In the genomic region with DNA sequence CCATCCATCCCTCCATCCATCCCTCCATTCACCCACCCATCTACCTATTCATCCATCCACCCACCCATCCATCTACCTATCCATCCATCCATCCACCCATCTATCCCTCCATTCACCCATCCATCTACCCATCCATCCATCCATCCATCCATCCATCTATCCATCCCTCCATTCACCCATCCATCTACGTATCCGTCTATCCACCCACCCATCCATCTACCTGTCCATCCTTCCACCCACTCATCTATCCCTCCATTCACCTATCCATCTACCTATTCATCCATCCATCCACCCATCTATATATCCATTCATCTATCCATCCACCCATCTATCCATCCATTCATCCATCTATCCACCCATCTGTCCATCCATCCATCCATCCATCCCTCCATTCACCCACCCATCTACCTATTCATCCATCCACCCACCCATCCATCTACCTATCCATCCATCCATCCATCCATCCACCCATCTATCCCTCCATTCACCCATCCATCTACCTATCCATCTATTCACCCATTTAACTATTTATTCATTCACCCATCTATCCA, we compare ENCODE assay signal across 1 cellular context.
TF ChIP-seq lines count a peak whose summit lies in the region.

No MANE protein-coding gene starts in this region.

TF ChIP-seq in HEK293, 187 proteins besides CTCF, POLR2A, EP300 and RAD21 (continued from another document):
- 0 out of 2 replicates have a peak, but pooled peaks have one; percentile 44 for TF ChIP-seq KLF7 (tag by site-specific recombination; IDR thresholded peaks at IDR 0.05; ENCODE audit: borderline replicate concordance)
- TF ChIP-seq KLF16 (tag by site-specific recombination; IDR thresholded peaks at IDR 0.05) = 0 out of 2 replicates have a peak, but pooled peaks have one; percentile 17
- 0 out of 2 replicates have a peak, but pooled peaks have one; percentile 16 for TF ChIP-seq ZNF248 (tag by site-specific recombination; IDR thresholded peaks at IDR 0.05)
- 0 out of 2 replicates have a peak, but pooled peaks have one; percentile 29 for TF ChIP-seq ZBTB7A (tag by site-specific recombination; IDR thresholded peaks at IDR 0.05; ENCODE audit: low read depth)
- TF ChIP-seq, protein P1, sequence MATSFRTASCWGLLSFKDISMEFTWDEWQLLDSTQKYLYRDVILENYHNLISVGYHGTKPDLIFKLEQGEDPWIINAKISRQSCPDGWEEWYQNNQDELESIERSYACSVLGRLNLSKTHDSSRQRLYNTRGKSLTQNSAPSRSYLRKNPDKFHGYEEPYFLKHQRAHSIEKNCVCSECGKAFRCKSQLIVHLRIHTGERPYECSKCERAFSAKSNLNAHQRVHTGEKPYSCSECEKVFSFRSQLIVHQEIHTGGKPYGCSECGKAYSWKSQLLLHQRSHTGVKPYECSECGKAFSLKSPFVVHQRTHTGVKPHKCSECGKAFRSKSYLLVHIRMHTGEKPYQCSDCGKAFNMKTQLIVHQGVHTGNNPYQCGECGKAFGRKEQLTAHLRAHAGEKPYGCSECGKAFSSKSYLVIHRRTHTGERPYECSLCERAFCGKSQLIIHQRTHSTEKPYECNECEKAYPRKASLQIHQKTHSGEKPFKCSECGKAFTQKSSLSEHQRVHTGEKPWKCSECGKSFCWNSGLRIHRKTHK (tag by site-specific recombination; IDR thresholded peaks at IDR 0.05) = 0 out of 2 replicates have a peak, but pooled peaks have one; percentile 13
- peak; percentile 50; the same call in 1 of the 2 replicates for TF ChIP-seq ZNF776 (tag by site-specific recombination; IDR thresholded peaks at IDR 0.05; ENCODE audit: borderline replicate concordance)
